In genomic region chr14:59768855-59769254, GRCh38 we compare ENCODE assay signal across 19 cellular contexts.
A peak's percentile ranks its signal among the peaks of the same experiment; 100 is the strongest.
DNase-seq lines count a peak whose midpoint lies in the region; ATAC-seq and TF ChIP-seq lines count a peak whose summit lies in the region.
"Had no signal": no experiment of that assay in that cellular context is flagged by ENCODE, and none has a peak within 500 bp of the region (broad histone marks: within the 10 kb centered on the region; RNA-seq: fewer than 3 reads in every experiment).

No MANE protein-coding gene starts in this region.

- H3K27me3 ChIP-seq in RWPE2 (ENCODE audit: insufficient read depth, poor library complexity, severe bottlenecking) = no peaks in the 10 kb centered on the region
- no peaks in the 10 kb centered on the region for H3K27me3 ChIP-seq in osteoblast (ENCODE audit: insufficient read depth, low read length)
- H3K27me3 ChIP-seq in CD8-positive, alpha-beta T cell (ENCODE audit: insufficient read depth, low read length) = no peaks in the 10 kb centered on the region
- H3K27me3 ChIP-seq: MG63, Peyer's patch had no signal

- H3K27ac ChIP-seq in RWPE2 (ENCODE audit: poor library complexity, severe bottlenecking) (peak overlapping the region; percentile 53), osteoblast (ENCODE audit: low read depth, low read length) (no peak overlapping the region)
- no peak overlapping the region for H3K27ac ChIP-seq in CD8-positive, alpha-beta T cell (ENCODE audit: low read depth, low read length)
- H3K27ac ChIP-seq: Peyer's patch had no signal

- no peaks in the 10 kb centered on the region for H3K36me3 Mint-ChIP-seq in CD8-positive, alpha-beta T cell

- no peak overlapping the region for H2AFZ ChIP-seq in osteoblast (ENCODE audit: low read length)

- H4K20me1 ChIP-seq in osteoblast (ENCODE audit: insufficient read depth, low read length) = no peaks in the 10 kb centered on the region

- no peak overlapping the region for H3K4me3 ChIP-seq in RWPE2 (ENCODE audit: severe bottlenecking)
- H3K4me3 ChIP-seq in choroid plexus epithelial cell (ENCODE audit: low read depth, low read length) = no peak overlapping the region
- H3K4me3 ChIP-seq in osteoblast (ENCODE audit: insufficient read depth, low read length) = no peak overlapping the region
- H3K4me3 ChIP-seq in CD8-positive, alpha-beta T cell (ENCODE audit: low read depth, low read length) = no peak overlapping the region
- H3K4me3 ChIP-seq: K562, MG63, Peyer's patch had no signal

- peak; percentile 82 for ATAC-seq in RWPE2 (ENCODE audit: low read depth)
- no peak for ATAC-seq in CD8-positive, alpha-beta T cell
- ATAC-seq: K562 had no signal

- H3K27ac Mint-ChIP-seq in CD8-positive, alpha-beta T cell = no peak overlapping the region

- peaks cover 2% of the 10 kb centered on the region for H3K27me3 Mint-ChIP-seq in CD8-positive, alpha-beta T cell (ENCODE audit: low read depth)

- CTCF ChIA-PET in CD8-positive, alpha-beta T cell (lab: Charles Lee) = no interaction called here

- intact Hi-C loops in CD8-positive, alpha-beta T cell (cut with DNase I, micrococcal nuclease) = no loop called here

- TF ChIP-seq CTCF in RWPE2 (IDR thresholded peaks at IDR 0.05; ENCODE audit: poor library complexity, severe bottlenecking) (no peak), choroid plexus epithelial cell (conservative IDR thresholded peaks at IDR 0.05; ENCODE audit: low read depth, low read length) (no peak), osteoblast (IDR thresholded peaks at IDR 0.05; ENCODE audit: extremely low read depth, low read depth, low read length) (no peak)
- no peak for TF ChIP-seq CTCF in CD8-positive, alpha-beta T cell (IDR thresholded peaks at IDR 0.05)

- no peak overlapping the region for H3K4me2 ChIP-seq in osteoblast (ENCODE audit: insufficient read depth, low read length)

- H3K36me3 ChIP-seq in RWPE2 (ENCODE audit: low read depth) (no peaks in the 10 kb centered on the region), osteoblast (ENCODE audit: insufficient read depth, low read length) (no peaks in the 10 kb centered on the region)
- no peaks in the 10 kb centered on the region for H3K36me3 ChIP-seq in CD8-positive, alpha-beta T cell (ENCODE audit: insufficient read depth, low read length)
- H3K36me3 ChIP-seq: BE2C, MG63, Peyer's patch had no signal

- POLR2A ChIA-PET in CD8-positive, alpha-beta T cell (lab: Charles Lee) = no interaction called here

- H3K79me2 ChIP-seq in osteoblast (ENCODE audit: insufficient read depth, low read length) = no peaks in the 10 kb centered on the region

- H3K4me1 Mint-ChIP-seq in CD8-positive, alpha-beta T cell (ENCODE audit: low read depth) = no peaks in the 10 kb centered on the region

- H3K4me1 ChIP-seq in RWPE2 (ENCODE audit: insufficient read depth, poor library complexity, severe bottlenecking) (peaks cover 26% of the 10 kb centered on the region), osteoblast (ENCODE audit: insufficient read depth, low read length) (no peaks in the 10 kb centered on the region)
- H3K4me1 ChIP-seq in CD8-positive, alpha-beta T cell (ENCODE audit: insufficient read depth, low read length) = no peaks in the 10 kb centered on the region
- H3K4me1 ChIP-seq: BE2C, Peyer's patch had no signal

- H3K4me3 Mint-ChIP-seq in CD8-positive, alpha-beta T cell = no peak overlapping the region

- peak; percentile 30 for DNase-seq in HS-5 (ENCODE audit: low read depth)
- DNase-seq in RWPE2 (ENCODE audit: low spot score) = no peak
- DNase-seq in choroid plexus epithelial cell (ENCODE audit: low read depth) = peak; percentile 18
- DNase-seq in osteoblast (ENCODE audit: insufficient read length, low spot score, missing footprints) = peak; percentile 55
- no peak for DNase-seq in 8988T
- no peak for DNase-seq in NK-92 (lab: John Stamatoyannopoulos, UW; ENCODE audit: unreplicated experiment)
- DNase-seq in CD8-positive, alpha-beta T cell = no peak
- DNase-seq: BE2C, COR-L47, DMS79 treated with DMSO at 0.1 percent for 48 hours, GOT3, MG63, NCI-H1417 treated with DMSO at 0.1 percent for 48 hours, NCI-H187, NCI-H510A treated with DMSO at 0.1 percent for 48 hours, NCI-H748 treated with DMSO at 0.1 percent for 48 hours, Peyer's patch, Right ventricle myocardium superior had no signal

- no peaks in the 10 kb centered on the region for H3K9me3 Mint-ChIP-seq in CD8-positive, alpha-beta T cell

- H3K9me3 ChIP-seq in RWPE2 (ENCODE audit: severe bottlenecking) = no peaks in the 10 kb centered on the region
- no peaks in the 10 kb centered on the region for H3K9me3 ChIP-seq in osteoblast (ENCODE audit: low read depth, low read length)
- no peaks in the 10 kb centered on the region for H3K9me3 ChIP-seq in CD8-positive, alpha-beta T cell (ENCODE audit: low read length)
- H3K9me3 ChIP-seq: BE2C, MG63, Peyer's patch had no signal

Comparison
In these comparisons a context has a peak if more than half of its experiments do, and no peak if none do; other contexts are left out.
1. DNase-seq: peak in HS-5 (single experiment), choroid plexus epithelial cell (single experiment) and osteoblast (single experiment); none in RWPE2 (single experiment), 8988T (single experiment), NK-92 (single experiment) and CD8-positive, alpha-beta T cell (0 of 7).